In the genomic region with DNA sequence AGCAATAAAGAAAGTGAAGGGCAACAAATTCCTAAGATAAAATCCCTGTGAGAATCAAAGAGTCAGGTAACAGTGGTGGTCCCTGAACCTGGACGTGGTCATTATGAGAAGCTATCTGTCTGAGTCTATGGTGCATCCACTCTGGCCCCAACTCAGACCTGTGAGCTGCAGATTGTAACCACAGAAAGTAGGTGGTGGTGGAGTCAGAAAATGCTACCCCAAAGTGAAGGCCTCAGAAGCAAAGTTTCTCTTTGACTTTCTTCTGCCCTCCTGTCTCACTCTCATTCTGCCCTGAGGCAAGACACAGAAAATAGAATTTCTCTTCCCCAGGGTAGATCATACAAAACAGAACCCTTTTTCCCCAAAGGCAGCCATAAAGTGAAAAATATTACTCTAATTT, we compare ENCODE assay signal across 16 cellular contexts.
DNase-seq lines count a peak whose midpoint lies in the region; ATAC-seq and TF ChIP-seq lines count a peak whose summit lies in the region.
"Had no signal": no experiment of that assay in that cellular context is flagged by ENCODE, and none has a peak within 500 bp of the region (broad histone marks: within the 10 kb centered on the region; RNA-seq: fewer than 3 reads in every experiment).

No MANE protein-coding gene starts in this region.

- peak overlapping the region; percentile 44 for H3K27ac ChIP-seq in KMS-11
- H3K27ac ChIP-seq in tibial nerve: no peak overlapping the region
- H3K27ac ChIP-seq: esophagus squamous epithelium, left ventricle myocardium inferior had no signal

- ATAC-seq in GM18867 (IDR thresholded peaks at IDR 0.05; ENCODE audit: unreplicated experiment) (peak; percentile 96), GM21528 (IDR thresholded peaks at IDR 0.05; ENCODE audit: low FRiP score, unreplicated experiment) (peak; percentile 80), HG03045 (IDR thresholded peaks at IDR 0.05; ENCODE audit: unreplicated experiment) (peak; percentile 75)
- ATAC-seq: HCT116; naive thymus-derived CD8-positive, alpha-beta T cell; right cardiac atrium had no signal

- no peaks in the 10 kb centered on the region for H3K27me3 ChIP-seq in KMS-11 (ENCODE audit: insufficient read depth, low read depth)
- no peaks in the 10 kb centered on the region for H3K27me3 ChIP-seq in tibial nerve
- H3K27me3 ChIP-seq: esophagus squamous epithelium had no signal

- TF ChIP-seq CTCF in KMS-11 (conservative IDR thresholded peaks at IDR 0.05; ENCODE audit: low read depth, low read length) (no peak), tibial nerve (IDR thresholded peaks at IDR 0.05) (no peak), GM20000 (IDR thresholded peaks at IDR 0.05; ENCODE audit: extremely low read depth, missing control alignments) (no peak)

- 71 to 80% methylated on average over 1 of the region's 1 CpG for WGBS in tibial nerve, 2 donors

- no peak overlapping the region for H3K4me3 ChIP-seq in KMS-11 (IDR thresholded peaks at IDR 0.05; ENCODE audit: insufficient read depth, low read depth, low read length)
- no peak overlapping the region for H3K4me3 ChIP-seq in tibial nerve
- H3K4me3 ChIP-seq: esophagus squamous epithelium, left ventricle myocardium inferior had no signal

- no peak overlapping the region for H3K9ac ChIP-seq in KMS-11

- H3K4me1 ChIP-seq in KMS-11 (ENCODE audit: low read depth, poor library complexity, severe bottlenecking) (peaks cover 24% of the 10 kb centered on the region), tibial nerve (peaks cover 0 to 3% (median 0%) of the 10 kb centered on the region in 4 donors)
- H3K4me1 ChIP-seq: esophagus squamous epithelium, left ventricle myocardium inferior had no signal

- no peaks in the 10 kb centered on the region for H4K20me1 ChIP-seq in KMS-11 (ENCODE audit: insufficient read depth)

- TF ChIP-seq POLR2A in tibial nerve (IDR thresholded peaks at IDR 0.05): no peak

- no peak for DNase-seq in NCI-H2227 treated with DMSO at 0.1 percent for 48 hours (lab: John Stamatoyannopoulos, UW)
- DNase-seq in tibial nerve (ENCODE audit: low spot score in 2 of 2): no peak
- no peak for DNase-seq in middle frontal gyrus (ENCODE audit: extremely low spot score, low spot score)
- DNase-seq in GM20000 (ENCODE audit: low spot score): no peak
- DNase-seq: DMS79; esophagus squamous epithelium; hypothalamus; left ventricle myocardium inferior; naive thymus-derived CD8-positive, alpha-beta T cell; NCI-H187 treated with DMSO at 0.1 percent for 48 hours; right cardiac atrium had no signal

- TF ChIP-seq EP300 in tibial nerve (IDR thresholded peaks at IDR 0.05): no peak

- peak overlapping the region; percentile 65 for H3K4me2 ChIP-seq in KMS-11

- H3K9me3 ChIP-seq in tibial nerve: no peaks in the 10 kb centered on the region
- H3K9me3 ChIP-seq: esophagus squamous epithelium, left ventricle myocardium inferior had no signal

- H3K36me3 ChIP-seq in KMS-11 (ENCODE audit: insufficient read depth) (no peaks in the 10 kb centered on the region), tibial nerve (no peaks in the 10 kb centered on the region)
- H3K36me3 ChIP-seq: esophagus squamous epithelium, left ventricle myocardium inferior had no signal

- no peaks in the 10 kb centered on the region for H3K79me2 ChIP-seq in KMS-11 (ENCODE audit: insufficient read depth, low read depth)

- peak overlapping the region; percentile 16 for H2AFZ ChIP-seq in KMS-11 (ENCODE audit: low read depth)
